Comparison of ENCODE assay signal across 9 cellular contexts in the genomic region with DNA sequence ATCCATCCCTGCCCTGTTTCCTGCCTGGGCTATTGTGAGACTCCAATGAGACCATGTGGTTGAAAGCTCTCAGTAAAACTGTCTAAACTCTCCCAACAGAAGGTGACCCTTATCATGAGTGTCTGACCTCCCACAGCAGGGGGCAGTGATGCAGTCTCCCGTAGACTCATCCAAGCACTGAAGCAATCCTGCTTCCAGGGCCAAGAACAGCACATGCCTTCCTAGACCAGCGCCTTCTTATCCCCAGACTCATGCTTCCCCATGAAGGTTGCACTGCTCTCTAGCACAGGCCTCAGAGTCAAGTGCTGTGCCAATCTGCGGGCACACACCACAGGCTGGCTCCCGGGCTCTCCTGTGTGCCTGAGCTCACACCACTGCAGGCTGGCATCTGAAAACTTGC.
A peak's percentile ranks its signal among the peaks of the same experiment; 100 is the strongest.
DNase-seq lines count a peak whose midpoint lies in the region; ATAC-seq and TF ChIP-seq lines count a peak whose summit lies in the region.
"Had no signal": no experiment of that assay in that cellular context is flagged by ENCODE, and none has a peak within 500 bp of the region (broad histone marks: within the 10 kb centered on the region; RNA-seq: fewer than 3 reads in every experiment).

No MANE protein-coding gene starts in this region.

- no peak for ATAC-seq in HG02981 (IDR thresholded peaks at IDR 0.05; ENCODE audit: unreplicated experiment)
- no peak for ATAC-seq in stimulated activated memory B cell treated with anti-CD40 and anti-IgM and Interleukin-4, amounts not matched to agents 10 μg/mL and 1 μg/mL and 100 μg/mL, for 72 hours

- no peaks in the 10 kb centered on the region for H3K9me3 Mint-ChIP-seq in stimulated activated memory B cell treated with anti-CD40 and anti-IgM and Interleukin-4, amounts not matched to agents 10 μg/mL and 1 μg/mL and 100 μg/mL, for 72 hours

- in situ Hi-C loops in astrocyte of the cerebellum (cut with HindIII; ENCODE audit: low sequenced_read_pairs): no loop called here

- TF ChIP-seq CTCF in astrocyte of the cerebellum (IDR thresholded peaks at IDR 0.05; ENCODE audit: low read depth, low read length, missing control alignments): no peak

- H3K36me3 Mint-ChIP-seq in stimulated activated memory B cell treated with anti-CD40 and anti-IgM and Interleukin-4, amounts not matched to agents 10 μg/mL and 1 μg/mL and 100 μg/mL, for 72 hours: no peaks in the 10 kb centered on the region

- peaks cover 28% of the 10 kb centered on the region for H3K27me3 Mint-ChIP-seq in stimulated activated memory B cell treated with anti-CD40 and anti-IgM and Interleukin-4, amounts not matched to agents 10 μg/mL and 1 μg/mL and 100 μg/mL, for 72 hours

- H3K4me1 Mint-ChIP-seq in stimulated activated memory B cell treated with anti-CD40 and anti-IgM and Interleukin-4, amounts not matched to agents 10 μg/mL and 1 μg/mL and 100 μg/mL, for 72 hours: peaks cover 17% of the 10 kb centered on the region

- H3K4me3 ChIP-seq in astrocyte of the cerebellum (ENCODE audit: low read depth, low read length): no peak overlapping the region
- H3K4me3 ChIP-seq: spleen had no signal

- H3K27ac Mint-ChIP-seq in stimulated activated memory B cell treated with anti-CD40 and anti-IgM and Interleukin-4, amounts not matched to agents 10 μg/mL and 1 μg/mL and 100 μg/mL, for 72 hours: no peak overlapping the region

- DNase-seq in HCEC 1CT (peak; percentile 79), astrocyte of the cerebellum (ENCODE audit: low read depth) (peak; percentile 85), iris pigment epithelial cell (ENCODE audit: low read depth) (peak; percentile 96), smooth muscle cell of the brain vasculature (ENCODE audit: low read depth, low spot score) (peak; percentile 97), DMS114 treated with DMSO at 0.1 percent for 48 hours (lab: John Stamatoyannopoulos, UW; ENCODE audit: unreplicated experiment) (no peak), NCI-H1105 treated with DMSO at 0.1 percent for 48 hours (lab: John Stamatoyannopoulos, UW) (no peak)
- DNase-seq: spleen had no signal

- no peak overlapping the region for H3K4me3 Mint-ChIP-seq in stimulated activated memory B cell treated with anti-CD40 and anti-IgM and Interleukin-4, amounts not matched to agents 10 μg/mL and 1 μg/mL and 100 μg/mL, for 72 hours

Comparison
In these comparisons a context has a peak if more than half of its experiments do, and no peak if none do; other contexts are left out.
1. DNase-seq: peak in HCEC 1CT (single experiment), astrocyte of the cerebellum (single experiment), iris pigment epithelial cell (single experiment) and smooth muscle cell of the brain vasculature (single experiment); none in DMS114 treated with DMSO at 0.1 percent for 48 hours (single experiment) and NCI-H1105 treated with DMSO at 0.1 percent for 48 hours (single experiment).